8 cellular contexts compared by ENCODE assay signal in genomic region chr9:125889122-125889523, GRCh38.
DNase-seq lines count a peak whose midpoint lies in the region; ATAC-seq and TF ChIP-seq lines count a peak whose summit lies in the region.

No MANE protein-coding gene starts in this region.

- peaks cover 0 to 7% (median 0%) of the 10 kb centered on the region in 4 donors for H3K4me1 ChIP-seq in right lobe of liver

- peaks cover 49% of the 10 kb centered on the region for H3K27me3 Mint-ChIP-seq in activated CD4-positive, alpha-beta T cell treated with anti-CD3 and anti-CD28 coated beads, Interleukin-2, amount 10 ng/mL, durations not matched to agents 24 days and 14 days
- H3K27me3 Mint-ChIP-seq in stimulated activated naive CD8-positive, alpha-beta T cell treated with anti-CD3 and anti-CD28 coated beads, Interleukin-15, amount 100 ng/mL, for 72 hours, result peaks cover 20% of the 10 kb centered on the region

- peak overlapping the region; percentile 35 to 50 (median 40) for H3K4me3 ChIP-seq in right lobe of liver

- intact Hi-C loops in activated CD4-positive, alpha-beta T cell treated with anti-CD3 and anti-CD28 coated beads, Interleukin-2, amount 10 ng/mL, durations not matched to agents 24 days and 14 days (cut with micrococcal nuclease), result no loop called here
- intact Hi-C loops in right lobe of liver (cut with DNase I), result no loop called here

- H3K9me3 Mint-ChIP-seq in activated CD4-positive, alpha-beta T cell treated with anti-CD3 and anti-CD28 coated beads, Interleukin-2, amount 10 ng/mL, durations not matched to agents 24 days and 14 days, result no peaks in the 10 kb centered on the region
- H3K9me3 Mint-ChIP-seq in stimulated activated naive CD8-positive, alpha-beta T cell treated with anti-CD3 and anti-CD28 coated beads, Interleukin-15, amount 100 ng/mL, for 72 hours, result no peaks in the 10 kb centered on the region

- no peaks in the 10 kb centered on the region for H3K27me3 ChIP-seq in right lobe of liver

- no peak for TF ChIP-seq POLR2A in right lobe of liver (IDR thresholded peaks at IDR 0.05)

- no peaks in the 10 kb centered on the region for H3K36me3 Mint-ChIP-seq in activated CD4-positive, alpha-beta T cell treated with anti-CD3 and anti-CD28 coated beads, Interleukin-2, amount 10 ng/mL, durations not matched to agents 24 days and 14 days (ENCODE audit: low read depth)

- H3K36me3 ChIP-seq in right lobe of liver, result no peaks in the 10 kb centered on the region

- no peak overlapping the region for H3K27ac ChIP-seq in right lobe of liver

- peak; percentile 62 to 73 (median 69) for ATAC-seq in right lobe of liver
- ATAC-seq in stimulated activated naive CD8-positive, alpha-beta T cell treated with anti-CD3 and anti-CD28 coated beads, Interleukin-15, amount 100 ng/mL, for 72 hours, result peak; percentile 31
- ATAC-seq in HG02938 (IDR thresholded peaks at IDR 0.05; ENCODE audit: unreplicated experiment), result no peak

- no peak for TF ChIP-seq CTCF in right lobe of liver (IDR thresholded peaks at IDR 0.05)

- H3K4me1 Mint-ChIP-seq in activated CD4-positive, alpha-beta T cell treated with anti-CD3 and anti-CD28 coated beads, Interleukin-2, amount 10 ng/mL, durations not matched to agents 24 days and 14 days, result peaks cover 5% of the 10 kb centered on the region
- peaks cover 9% of the 10 kb centered on the region for H3K4me1 Mint-ChIP-seq in stimulated activated naive CD8-positive, alpha-beta T cell treated with anti-CD3 and anti-CD28 coated beads, Interleukin-15, amount 100 ng/mL, for 72 hours

- H3K27ac Mint-ChIP-seq in activated CD4-positive, alpha-beta T cell treated with anti-CD3 and anti-CD28 coated beads, Interleukin-2, amount 10 ng/mL, durations not matched to agents 24 days and 14 days, result no peak overlapping the region
- no peak overlapping the region for H3K27ac Mint-ChIP-seq in stimulated activated naive CD8-positive, alpha-beta T cell treated with anti-CD3 and anti-CD28 coated beads, Interleukin-15, amount 100 ng/mL, for 72 hours

- WGBS in right lobe of liver (ENCODE audit: insufficient coverage, low coverage, low lambda C conversion rate, missing lambda C conversion rate), result 41% methylated on average over 8 of the region's 22 CpGs

- H3K9me3 ChIP-seq in right lobe of liver, result no peaks in the 10 kb centered on the region

- no peak for DNase-seq in activated CD4-positive, alpha-beta T cell treated with anti-CD3 and anti-CD28 coated beads, Interleukin-2, amount 10 ng/mL, durations not matched to agents 24 days and 14 days
- no peak for DNase-seq in activated CD4-positive, alpha-beta T cell treated with anti-CD3 and anti-CD28 coated beads, Interleukin-2, amount 50 U/mL, for 4 hours
- DNase-seq in NCI-H69 (lab: John Stamatoyannopoulos, UW) (peak; percentile 85), cerebellar cortex (ENCODE audit: low spot score) (peak; percentile 42), right lobe of liver (peak; percentile 32 to 51 (median 38)), mesenteric fat pad (ENCODE audit: low spot score) (no peak)
- no peak for DNase-seq in stimulated activated naive CD8-positive, alpha-beta T cell treated with anti-CD3 and anti-CD28 coated beads, Interleukin-15, amount 100 ng/mL, for 72 hours

- H3K4me3 Mint-ChIP-seq in activated CD4-positive, alpha-beta T cell treated with anti-CD3 and anti-CD28 coated beads, Interleukin-2, amount 10 ng/mL, durations not matched to agents 24 days and 14 days, result peak overlapping the region; percentile 70
- H3K4me3 Mint-ChIP-seq in stimulated activated naive CD8-positive, alpha-beta T cell treated with anti-CD3 and anti-CD28 coated beads, Interleukin-15, amount 100 ng/mL, for 72 hours, result peak overlapping the region; percentile 79 to 87

Comparison
In these comparisons a context has a peak if more than half of its experiments do, and no peak if none do; other contexts are left out.
1. DNase-seq: peak in NCI-H69 (single experiment), cerebellar cortex (single experiment) and right lobe of liver (3 of 3); none in activated CD4-positive, alpha-beta T cell treated with anti-CD3 and anti-CD28 coated beads, Interleukin-2, amount 10 ng/mL, durations not matched to agents 24 days and 14 days (single experiment), activated CD4-positive, alpha-beta T cell treated with anti-CD3 and anti-CD28 coated beads, Interleukin-2, amount 50 U/mL, for 4 hours (0 of 2), stimulated activated naive CD8-positive, alpha-beta T cell treated with anti-CD3 and anti-CD28 coated beads, Interleukin-15, amount 100 ng/mL, for 72 hours (0 of 2) and mesenteric fat pad (single experiment).